ENCODE assay signal across 8 cellular contexts in the genomic region with DNA sequence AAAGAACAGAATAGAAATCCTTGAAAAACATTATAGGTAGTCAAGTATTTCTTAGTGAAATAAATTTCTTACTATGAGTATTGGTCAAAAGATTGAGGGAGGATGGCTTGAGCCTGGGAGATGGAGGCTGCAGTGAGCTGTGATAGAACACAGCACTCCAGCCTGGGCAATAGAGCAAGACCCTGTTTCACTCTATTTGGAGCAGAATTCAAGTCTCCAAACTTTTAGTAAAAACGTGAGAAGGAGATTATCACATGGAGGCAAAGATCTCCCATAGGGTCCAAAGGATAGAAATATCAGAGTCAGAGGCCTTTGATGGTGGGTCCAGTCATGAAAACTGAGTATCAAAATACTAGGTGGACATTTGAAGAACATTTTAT. TPM values are rescaled to one million over a fixed set of nuclear protein-coding genes. Genes with fewer than 3 reads are reported as not detected.
DNase-seq lines count a peak whose midpoint lies in the region; ATAC-seq and TF ChIP-seq lines count a peak whose summit lies in the region.

No MANE protein-coding gene starts in this region.

- no peak overlapping the region for H3K27ac Mint-ChIP-seq in activated CD4-positive, alpha-beta T cell treated with anti-CD3 and anti-CD28 coated beads for 36 hours
- H3K27ac Mint-ChIP-seq in stimulated activated effector memory CD8-positive, alpha-beta T cell treated with anti-CD3 and anti-CD28 coated beads, Interleukin-12 subunit alpha, Interleukin-12 subunit beta, amount 100 ng/mL, for 72 hours = peak overlapping the region; percentile 99

- H3K9me3 ChIP-seq in RWPE2 (ENCODE audit: severe bottlenecking) = no peaks in the 10 kb centered on the region

- POLR2A ChIA-PET in activated CD4-positive, alpha-beta T cell treated with anti-CD3 and anti-CD28 coated beads for 36 hours (lab: Charles Lee) = no interaction called here

- peak overlapping the region; percentile 76 for H3K4me3 Mint-ChIP-seq in activated CD4-positive, alpha-beta T cell treated with anti-CD3 and anti-CD28 coated beads for 36 hours
- H3K4me3 Mint-ChIP-seq in stimulated activated effector memory CD8-positive, alpha-beta T cell treated with anti-CD3 and anti-CD28 coated beads, Interleukin-12 subunit alpha, Interleukin-12 subunit beta, amount 100 ng/mL, for 72 hours = peak overlapping the region; percentile 82

- no peaks in the 10 kb centered on the region for H3K27me3 ChIP-seq in RWPE2 (ENCODE audit: insufficient read depth, poor library complexity, severe bottlenecking)

- no peak overlapping the region for H3K27ac ChIP-seq in RWPE2 (ENCODE audit: poor library complexity, severe bottlenecking)

- peaks cover 26% of the 10 kb centered on the region for H3K36me3 ChIP-seq in RWPE2 (ENCODE audit: low read depth)

- intact Hi-C loops in activated CD4-positive, alpha-beta T cell treated with anti-CD3 and anti-CD28 coated beads for 36 hours (cut with DNase I, micrococcal nuclease) = loop anchor here (5.0 kb wide), 4 partner anchors 207 to 603 kb away; partner anchors contain the start of genes SMCHD1 (in 1 of the 2) and TGIF1 (in 1 of the 2)

- TF ChIP-seq CTCF in RWPE2 (IDR thresholded peaks at IDR 0.05; ENCODE audit: poor library complexity, severe bottlenecking) (no peak), epithelial cell of proximal tubule (conservative IDR thresholded peaks at IDR 0.05; ENCODE audit: low read depth, low read length) (no peak)

- peaks cover 20% of the 10 kb centered on the region for H3K4me1 Mint-ChIP-seq in activated CD4-positive, alpha-beta T cell treated with anti-CD3 and anti-CD28 coated beads for 36 hours
- H3K4me1 Mint-ChIP-seq in stimulated activated effector memory CD8-positive, alpha-beta T cell treated with anti-CD3 and anti-CD28 coated beads, Interleukin-12 subunit alpha, Interleukin-12 subunit beta, amount 100 ng/mL, for 72 hours = peaks cover 21% of the 10 kb centered on the region

- no peak for DNase-seq in activated CD4-positive, alpha-beta T cell treated with anti-CD3 and anti-CD28 coated beads for 36 hours
- DNase-seq in activated CD4-positive, alpha-beta T cell treated with anti-CD3 and anti-CD28 coated beads for 1 hour = no peak
- DNase-seq in RWPE2 (ENCODE audit: low spot score) = no peak
- no peak for DNase-seq in epithelial cell of proximal tubule (ENCODE audit: low read depth)
- no peak for DNase-seq in stimulated activated effector memory CD8-positive, alpha-beta T cell treated with anti-CD3 and anti-CD28 coated beads, Interleukin-12 subunit alpha, Interleukin-12 subunit beta, amount 100 ng/mL, for 72 hours (ENCODE audit: low spot score in 2 of 2)
- DNase-seq in dedifferentiated amniotic fluid mesenchymal stem cell (ENCODE audit: extremely low spot score) = no peak
- no peak for DNase-seq in HuH-7.5 (ENCODE audit: low spot score)

- H3K36me3 Mint-ChIP-seq in activated CD4-positive, alpha-beta T cell treated with anti-CD3 and anti-CD28 coated beads for 36 hours (ENCODE audit: low read depth) = peaks cover 30% of the 10 kb centered on the region
- H3K36me3 Mint-ChIP-seq in stimulated activated effector memory CD8-positive, alpha-beta T cell treated with anti-CD3 and anti-CD28 coated beads, Interleukin-12 subunit alpha, Interleukin-12 subunit beta, amount 100 ng/mL, for 72 hours = peaks cover 33% of the 10 kb centered on the region

- H3K4me1 ChIP-seq in RWPE2 (ENCODE audit: insufficient read depth, poor library complexity, severe bottlenecking) = peaks cover 19% of the 10 kb centered on the region

- no peak for ATAC-seq in activated CD4-positive, alpha-beta T cell treated with anti-CD3 and anti-CD28 coated beads for 36 hours
- ATAC-seq in RWPE2 (ENCODE audit: low read depth) (no peak), HG03520 (IDR thresholded peaks at IDR 0.05; ENCODE audit: unreplicated experiment) (no peak)
- ATAC-seq in stimulated activated effector memory CD8-positive, alpha-beta T cell treated with anti-CD3 and anti-CD28 coated beads, Interleukin-12 subunit alpha, Interleukin-12 subunit beta, amount 100 ng/mL, for 72 hours = no peak

- peaks cover 15% of the 10 kb centered on the region for H3K9me3 Mint-ChIP-seq in activated CD4-positive, alpha-beta T cell treated with anti-CD3 and anti-CD28 coated beads for 36 hours (ENCODE audit: low read depth)
- H3K9me3 Mint-ChIP-seq in stimulated activated effector memory CD8-positive, alpha-beta T cell treated with anti-CD3 and anti-CD28 coated beads, Interleukin-12 subunit alpha, Interleukin-12 subunit beta, amount 100 ng/mL, for 72 hours = no peaks in the 10 kb centered on the region

- H3K27me3 Mint-ChIP-seq in activated CD4-positive, alpha-beta T cell treated with anti-CD3 and anti-CD28 coated beads for 36 hours = no peaks in the 10 kb centered on the region

- CTCF ChIA-PET in activated CD4-positive, alpha-beta T cell treated with anti-CD3 and anti-CD28 coated beads for 36 hours (lab: Charles Lee) = interaction anchor here (0.8 to 3.9 kb wide), 23 partner anchors 11 to 331 kb away, joined by 3 to 27 read pairs (median 7); partner anchors contain the start of gene MYOM1

- H3K4me3 ChIP-seq in RWPE2 (ENCODE audit: severe bottlenecking) (peak overlapping the region; percentile 93), epithelial cell of proximal tubule (ENCODE audit: low read depth, low read length) (peak overlapping the region; percentile 92)

RNA-seq across cellular contexts. Expression of gene MYL12A, which starts 2.4 kb away (rescaled TPM):
- 100 to 1,000 TPM; 451 to 485 TPM for total RNA-seq in activated CD4-positive, alpha-beta T cell treated with anti-CD3 and anti-CD28 coated beads for 36 hours
- total RNA-seq in epithelial cell of proximal tubule = 755 and 992 TPM in 2 replicates

RNA-seq across cellular contexts. Expression of gene MYL12B, which starts 16.8 kb away (rescaled TPM):
- 100 to 1,000 TPM; 282 to 301 TPM for total RNA-seq in activated CD4-positive, alpha-beta T cell treated with anti-CD3 and anti-CD28 coated beads for 36 hours
- 562 and 563 TPM in 2 replicates for total RNA-seq in epithelial cell of proximal tubule

RNA-seq across cellular contexts. Expression of gene MYOM1, which starts 25.4 kb away (rescaled TPM):
- under 1 TPM; 0.89 to 0.95 TPM for total RNA-seq in activated CD4-positive, alpha-beta T cell treated with anti-CD3 and anti-CD28 coated beads for 36 hours
- total RNA-seq in epithelial cell of proximal tubule = 0.12 and 0.14 TPM in 2 replicates
